ENCODE assay signal across 7 cellular contexts in genomic region chr5:138241688-138242547, GRCh38. TPM values are rescaled to one million over a fixed set of nuclear protein-coding genes. Genes with fewer than 3 reads are reported as not detected.
DNase-seq lines count a peak whose midpoint lies in the region; ATAC-seq, FAIRE-seq and TF ChIP-seq lines count a peak whose summit lies in the region.

No MANE protein-coding gene starts in this region.

- TF ChIP-seq CTCF in Peyer's patch (IDR thresholded peaks at IDR 0.05) (no peak), endothelial cell of umbilical vein (IDR thresholded peaks at IDR 0.05; ENCODE audit: extremely low read depth in 1 of 2, insufficient read depth in 1 of 2, low read depth in 1 of 2, low read length in 2 of 2) (no peak), GM13977 (IDR thresholded peaks at IDR 0.05; ENCODE audit: extremely low read depth, insufficient read depth, missing control alignments) (no peak)

- CTCF ChIA-PET in endothelial cell of umbilical vein (lab: Charles Lee) = interaction anchor here (0.5 to 2.7 kb wide), 10 partner anchors 10 to 111 kb away, joined by 3 to 9 read pairs (median 4); partner anchors contain the start of gene KDM3B

- peak overlapping the region; percentile 85 for H3K4me2 ChIP-seq in endothelial cell of umbilical vein (ENCODE audit: insufficient read depth, low read length)

- H4K20me1 ChIP-seq in endothelial cell of umbilical vein (replicated peaks; ENCODE audit: control insufficient read depth, extremely low read depth, insufficient read depth, low read length) = no peaks in the 10 kb centered on the region

- BruUV-seq in endothelial cell of umbilical vein (replicated peaks; lab: Mats Ljungman, UMichigan) = no TSS peak

- no peaks in the 10 kb centered on the region for H3K79me2 ChIP-seq in endothelial cell of umbilical vein (ENCODE audit: control insufficient read depth, insufficient read depth, low read length)

- no peaks in the 10 kb centered on the region for H3K9me1 ChIP-seq in endothelial cell of umbilical vein (replicated peaks; ENCODE audit: control insufficient read depth, extremely low read depth, insufficient read depth, low read length)

- peak; percentile 69 for FAIRE-seq in endothelial cell of umbilical vein (lab: Jason Lieb, UNC)

- H3K27me3 ChIP-seq in Peyer's patch = peaks cover 0 to 9% of the 10 kb centered on the region in 2 donors
- H3K27me3 ChIP-seq in endothelial cell of umbilical vein (ENCODE audit: control insufficient read depth in 2 of 2, insufficient read depth in 2 of 2, low read length in 2 of 2) = peaks cover 5 to 15% of the 10 kb centered on the region in 2 experiments
- peaks cover 29% of the 10 kb centered on the region for H3K27me3 ChIP-seq in mononuclear cell (ENCODE audit: insufficient read depth, low read length)
- H3K27me3 ChIP-seq in aorta (ENCODE audit: control insufficient read depth in 1 of 2, insufficient read depth in 2 of 2, low read length in 1 of 2) = no peaks in the 10 kb centered on the region

- in situ Hi-C loops in GM13977 (cut with MboI; ENCODE audit: low pct_unique_long_range_greater_than_20kb, low sequenced_read_pairs, unreplicated experiment) = no loop called here

- ATAC-seq in aorta (ENCODE audit: low FRiP score) = peak; percentile 76

- H3K9ac ChIP-seq in endothelial cell of umbilical vein (replicated peaks; ENCODE audit: extremely low read depth, insufficient read depth, low read length) = peak overlapping the region; percentile 28

- no peak for DNase-seq in Peyer's patch
- DNase-seq in endothelial cell of umbilical vein (ENCODE audit: low read depth, low spot score) = peak; percentile 42
- peak; percentile 51 to 78 for DNase-seq in aorta
- no peak for DNase-seq in NCI-H2081 treated with DMSO at 0.1 percent for 48 hours (lab: John Stamatoyannopoulos, UW)
- DNase-seq in GM13977 (ENCODE audit: low spot score) = no peak

- H3K4me1 ChIP-seq in Peyer's patch (peaks cover 0 to 9% (median 0%) of the 10 kb centered on the region in 4 donors), endothelial cell of umbilical vein (ENCODE audit: control insufficient read depth, extremely low read depth, insufficient read depth, low read length) (peaks cover 2% of the 10 kb centered on the region), mononuclear cell (ENCODE audit: insufficient read depth, low read length) (peaks cover 21% of the 10 kb centered on the region), aorta (ENCODE audit: control insufficient read depth in 1 of 2, insufficient read depth in 2 of 2, low read length in 2 of 2) (no peaks in the 10 kb centered on the region)

- H3K4me3 ChIP-seq in GM08714 (ENCODE audit: low read length) = peak overlapping the region; percentile 33; the same call in 1 of the 2 replicates
- peak overlapping the region; percentile 9 to 49 (median 34) for H3K4me3 ChIP-seq in Peyer's patch
- H3K4me3 ChIP-seq in endothelial cell of umbilical vein (replicated peaks in 1 of 3; ENCODE audit: insufficient read depth in 1 of 3, low read depth in 1 of 3, low read length in 3 of 3) = peak overlapping the region; percentile 36 to 75 (median 51)
- H3K4me3 ChIP-seq in mononuclear cell (ENCODE audit: low read length) = peak overlapping the region; percentile 24
- H3K4me3 ChIP-seq in aorta (ENCODE audit: low read length in 2 of 2) = peak overlapping the region; percentile 3 to 12

- TF ChIP-seq POLR2A in Peyer's patch (IDR thresholded peaks at IDR 0.05) (no peak), endothelial cell of umbilical vein (IDR thresholded peaks at IDR 0.05; ENCODE audit: low read depth, low read length) (no peak)

- 3% methylated on average over 67 of the region's 67 CpGs for WGBS in aorta, 2 donors

- POLR2A ChIA-PET in endothelial cell of umbilical vein (lab: Charles Lee) = no interaction called here

- H3K36me3 ChIP-seq in Peyer's patch (no peaks in the 10 kb centered on the region), endothelial cell of umbilical vein (ENCODE audit: control insufficient read depth in 2 of 2, extremely low read depth in 1 of 2, insufficient read depth in 2 of 2, low read length in 2 of 2) (no peaks in the 10 kb centered on the region), aorta (ENCODE audit: control insufficient read depth in 1 of 2, insufficient read depth in 2 of 2, low read length in 1 of 2) (no peaks in the 10 kb centered on the region)

- H2AFZ ChIP-seq in endothelial cell of umbilical vein (ENCODE audit: low read depth, low read length) = peak overlapping the region; percentile 97

- H3K9me3 ChIP-seq in Peyer's patch = no peaks in the 10 kb centered on the region
- H3K9me3 ChIP-seq in endothelial cell of umbilical vein (replicated peaks; ENCODE audit: control insufficient read depth, insufficient read depth, low read length) = no peaks in the 10 kb centered on the region
- no peaks in the 10 kb centered on the region for H3K9me3 ChIP-seq in mononuclear cell (ENCODE audit: low read depth, low read length)
- no peaks in the 10 kb centered on the region for H3K9me3 ChIP-seq in aorta (ENCODE audit: control insufficient read depth, low read length)

- dilution Hi-C loops in endothelial cell of umbilical vein (cut with MboI; ENCODE audit: extremely low pct_ligation_motif_present, low sequenced_read_pairs) = no loop called here

- H3K27ac ChIP-seq in Peyer's patch (peak overlapping the region in 1 of 4 donors; percentile 4), endothelial cell of umbilical vein (ENCODE audit: insufficient read depth, low read depth, low read length) (no peak overlapping the region), aorta (ENCODE audit: low read depth in 1 of 2, low read length in 2 of 2) (no peak overlapping the region)

- intact Hi-C loops in endothelial cell of umbilical vein (cut with micrococcal nuclease) (no loop called here), aorta (cut with DNase I) (no loop called here)

TF ChIP-seq in endothelial cell of umbilical vein, 7 proteins besides CTCF, POLR2A, EP300 and RAD21:
- TF ChIP-seq EZH2 (IDR thresholded peaks at IDR 0.05; ENCODE audit: borderline replicate concordance, low read depth, low read length, severe bottlenecking) (no peak), POLR2AphosphoS5 (IDR thresholded peaks at IDR 0.05; ENCODE audit: insufficient read depth, low read depth, low read length) (no peak), JUN (IDR thresholded peaks at IDR 0.05; ENCODE audit: borderline replicate concordance, insufficient read depth, insufficient read length, low read depth) (no peak), GATA2 (IDR thresholded peaks at IDR 0.05; ENCODE audit: insufficient read depth, insufficient read length, low read depth, low read length) (no peak), MYC (IDR thresholded peaks at IDR 0.05; ENCODE audit: low read depth, low read length) (no peak), FOS (IDR thresholded peaks at IDR 0.05; ENCODE audit: borderline replicate concordance, insufficient read depth, low read length) (no peak)
- TF ChIP-seq, protein P1, sequence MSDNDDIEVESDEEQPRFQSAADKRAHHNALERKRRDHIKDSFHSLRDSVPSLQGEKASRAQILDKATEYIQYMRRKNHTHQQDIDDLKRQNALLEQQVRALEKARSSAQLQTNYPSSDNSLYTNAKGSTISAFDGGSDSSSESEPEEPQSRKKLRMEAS (IDR thresholded peaks at IDR 0.05; ENCODE audit: insufficient read depth, insufficient read length) = no peak
TF ChIP-seq in endothelial cell of umbilical vein: peak in this region for 0.

RNA-seq across cellular contexts. Expression of gene CDC23, which starts 28.8 kb away (rescaled TPM):
- total RNA-seq in Peyer's patch (10 to 100 TPM in 3 of 4 donors, 1 to 10 TPM in 1; 9.3 to 24.8 (median 10.6) TPM), endothelial cell of umbilical vein (39.4 and 41.2 TPM in 2 replicates), mononuclear cell (17.2 TPM), aorta (10 to 100 TPM; 17.8 to 21.1 TPM)
- polyA plus RNA-seq in endothelial cell of umbilical vein (25.2 and 28.5 TPM in 2 replicates), aorta (10 to 100 TPM in 1 of 2 donors, 1 to 10 TPM in 1; 5.8 to 15.6 TPM)
- 25.4 and 27.6 TPM in 2 replicates for polyA plus RNA-seq in endothelial cell of umbilical vein (2011; cell fraction: cytosol; rRNA removed)
- polyA plus RNA-seq in endothelial cell of umbilical vein (2011; cell fraction: nucleus; rRNA removed) = 38.6 and 43.6 TPM in 2 replicates
- 27.0 and 32.6 TPM in 2 replicates for polyA plus RNA-seq in endothelial cell of umbilical vein (2012)
- 46.0 and 48.8 TPM in 2 replicates for polyA minus RNA-seq in endothelial cell of umbilical vein
- 19.2 TPM for polyA minus RNA-seq in endothelial cell of umbilical vein (2011; cell fraction: cytosol; rRNA and poly(A)+ RNA removed)
- 24.9 and 38.3 TPM in 2 replicates for polyA minus RNA-seq in endothelial cell of umbilical vein (2011; cell fraction: nucleus; rRNA and poly(A)+ RNA removed)

RNA-seq across cellular contexts. Expression of gene GFRA3, which starts 32.5 kb away (rescaled TPM):
- not detected for total RNA-seq in Peyer's patch
- not detected in 2 replicates for total RNA-seq in endothelial cell of umbilical vein
- polyA plus RNA-seq in endothelial cell of umbilical vein = 0.05 and 0.10 TPM in 2 replicates
- 0.03 TPM in 1 of 2 replicates, not detected in the other for polyA plus RNA-seq in endothelial cell of umbilical vein (2011; cell fraction: cytosol; rRNA removed)
- not detected in 2 replicates for polyA plus RNA-seq in endothelial cell of umbilical vein (2011; cell fraction: nucleus; rRNA removed)
- polyA plus RNA-seq in endothelial cell of umbilical vein (2012) = not detected in 2 replicates
- polyA minus RNA-seq in endothelial cell of umbilical vein = not detected in 2 replicates
- polyA minus RNA-seq in endothelial cell of umbilical vein (2011; cell fraction: cytosol; rRNA and poly(A)+ RNA removed) = not detected
- not detected in 2 replicates for polyA minus RNA-seq in endothelial cell of umbilical vein (2011; cell fraction: nucleus; rRNA and poly(A)+ RNA removed)
- total RNA-seq in mononuclear cell = not detected
- 1 to 10 TPM in 1 of 2 donors, under 1 TPM in 1; 0.55 to 3.2 TPM for total RNA-seq in aorta
- polyA plus RNA-seq in aorta = not detected

Comparison
In these comparisons a context has a peak if more than half of its experiments do, and no peak if none do; other contexts are left out.
1. DNase-seq: peak in endothelial cell of umbilical vein (single experiment) and aorta (2 of 2); none in Peyer's patch (0 of 3), NCI-H2081 treated with DMSO at 0.1 percent for 48 hours (single experiment) and GM13977 (single experiment).
2. Peak in every context shown above with its lines, with median percentiles within 50 percentile points of each other: H3K4me3 ChIP-seq.